In genomic region chr18:3451989-3452749, GRCh38 we compare ENCODE assay signal across 8 cellular contexts. TPM values are rescaled to one million over a fixed set of nuclear protein-coding genes. Genes with fewer than 3 reads are reported as not detected.
DNase-seq lines count a peak whose midpoint lies in the region; ATAC-seq and TF ChIP-seq lines count a peak whose summit lies in the region.

No MANE protein-coding gene starts in this region.

- TF ChIP-seq CTCF in VCaP (conservative IDR thresholded peaks at IDR 0.05) (no peak; the same call in 1 of the 2 replicates), choroid plexus epithelial cell (conservative IDR thresholded peaks at IDR 0.05; ENCODE audit: low read depth, low read length) (peak; percentile 9), liver (IDR thresholded peaks at IDR 0.05; ENCODE audit: low read depth, low read length, missing input control) (no peak)

- no peaks in the 10 kb centered on the region for H3K9me3 Mint-ChIP-seq in stimulated activated memory B cell treated with anti-CD40 and anti-IgM and Interleukin-4, amounts not matched to agents 10 μg/mL and 1 μg/mL and 100 μg/mL, for 72 hours

- ATAC-seq in stimulated activated memory B cell treated with anti-CD40 and anti-IgM and Interleukin-4, amounts not matched to agents 10 μg/mL and 1 μg/mL and 100 μg/mL, for 72 hours = no peak

- peak overlapping the region; percentile 96 for H3K27ac ChIP-seq in VCaP
- peak overlapping the region; percentile 99 to 100 for H3K27ac ChIP-seq in liver (ENCODE audit: low read depth in 1 of 2, low read length in 2 of 2)

- peak overlapping the region; percentile 92 for H3K4me3 Mint-ChIP-seq in stimulated activated memory B cell treated with anti-CD40 and anti-IgM and Interleukin-4, amounts not matched to agents 10 μg/mL and 1 μg/mL and 100 μg/mL, for 72 hours

- no peak for TF ChIP-seq RAD21 in liver (IDR thresholded peaks at IDR 0.05)

- DNase-seq in NCI-H2196 (lab: John Stamatoyannopoulos, UW; ENCODE audit: unreplicated experiment) (peak; percentile 49), NCI-H2196 treated with DMSO at 0.1 percent for 48 hours (lab: John Stamatoyannopoulos, UW; ENCODE audit: unreplicated experiment) (no peak), choroid plexus epithelial cell (ENCODE audit: low read depth) (peak; percentile 81), NOMO-1 (lab: John Stamatoyannopoulos, UW; ENCODE audit: unreplicated experiment in 2 of 2) (no peak), SKM-1 treated with dmso at 0.1 percent for 144 hours (lab: John Stamatoyannopoulos, UW; ENCODE audit: unreplicated experiment) (no peak)

- peaks cover 30% of the 10 kb centered on the region for H3K4me1 Mint-ChIP-seq in stimulated activated memory B cell treated with anti-CD40 and anti-IgM and Interleukin-4, amounts not matched to agents 10 μg/mL and 1 μg/mL and 100 μg/mL, for 72 hours

- H3K9ac ChIP-seq in liver (ENCODE audit: low read depth in 1 of 2, low read length in 2 of 2) = peak overlapping the region; percentile 98 to 100

- H3K27me3 ChIP-seq in liver (ENCODE audit: control insufficient read depth in 4 of 4, insufficient read depth in 4 of 4, low read length in 3 of 4) = no peaks in the 10 kb centered on the region

- peak overlapping the region; percentile 94 for H3K4me3 ChIP-seq in choroid plexus epithelial cell (ENCODE audit: low read depth, low read length)
- peak overlapping the region; percentile 63 to 92 (median 90) for H3K4me3 ChIP-seq in liver (ENCODE audit: low read depth in 1 of 3, low read length in 3 of 3)

- peaks cover 0 to 44% (median 25%) of the 10 kb centered on the region in 4 donors for H3K4me1 ChIP-seq in liver (ENCODE audit: control insufficient read depth in 4 of 4, insufficient read depth in 4 of 4, low read length in 3 of 4)

- peaks cover 0 to 1% (median under 1%) of the 10 kb centered on the region in 4 donors for H3K36me3 ChIP-seq in liver (ENCODE audit: control insufficient read depth in 4 of 4, insufficient read depth in 3 of 4, low read depth in 1 of 4, low read length in 3 of 4)

- H3K9me3 ChIP-seq in liver (ENCODE audit: control insufficient read depth in 4 of 4, low read length in 3 of 4) = no peaks in the 10 kb centered on the region

- WGBS in liver = 1% methylated on average over 53 of the region's 53 CpGs

- H3K36me3 Mint-ChIP-seq in stimulated activated memory B cell treated with anti-CD40 and anti-IgM and Interleukin-4, amounts not matched to agents 10 μg/mL and 1 μg/mL and 100 μg/mL, for 72 hours = peaks cover 12% of the 10 kb centered on the region

- H3K27ac Mint-ChIP-seq in stimulated activated memory B cell treated with anti-CD40 and anti-IgM and Interleukin-4, amounts not matched to agents 10 μg/mL and 1 μg/mL and 100 μg/mL, for 72 hours = peak overlapping the region; percentile 99

- H3K27me3 Mint-ChIP-seq in stimulated activated memory B cell treated with anti-CD40 and anti-IgM and Interleukin-4, amounts not matched to agents 10 μg/mL and 1 μg/mL and 100 μg/mL, for 72 hours = no peaks in the 10 kb centered on the region

TF ChIP-seq in liver, 16 proteins besides CTCF, POLR2A, EP300 and RAD21:
- TF ChIP-seq SP1 (IDR thresholded peaks at IDR 0.05) = no peak
- peak; percentile 3 for TF ChIP-seq REST (IDR thresholded peaks at IDR 0.05)

RNA-seq across cellular contexts. Expression of gene TGIF1, which starts 2.2 kb away (rescaled TPM):
- total RNA-seq in liver = 10 to 100 TPM; 22.9 to 26.4 TPM
- polyA plus RNA-seq in liver = 10 to 100 TPM; 13.1 to 14.0 TPM

Comparison
In these comparisons a context has a peak if more than half of its experiments do, and no peak if none do; other contexts are left out.
1. DNase-seq: peak in NCI-H2196 (single experiment) and choroid plexus epithelial cell (single experiment); none in NCI-H2196 treated with DMSO at 0.1 percent for 48 hours (single experiment), NOMO-1 (0 of 2) and SKM-1 treated with dmso at 0.1 percent for 144 hours (single experiment).